In genomic region chr19:12723383-12723642, GRCh38 we compare ENCODE assay signal across 8 cellular contexts. TPM values are rescaled to one million over a fixed set of nuclear protein-coding genes. Genes with fewer than 3 reads are reported as not detected.
DNase-seq lines count a peak whose midpoint lies in the region; ATAC-seq, FAIRE-seq and TF ChIP-seq lines count a peak whose summit lies in the region.

No MANE protein-coding gene starts in this region.

- POLR2A ChIA-PET in A673 (lab: Charles Lee; ENCODE audit: low non-redundant PET): no interaction called here
- POLR2A ChIA-PET in HEK293 (lab: Yijun Ruan, JAX): interaction anchor here (0.7 to 5.1 kb wide), 12 partner anchors 8 to 168 kb away, joined by 3 to 89 read pairs (median 4); partner anchors contain the start of genes DHPS, FBXW9, GCDH and GET3
- POLR2A ChIA-PET in activated naive CD8-positive, alpha-beta T cell treated with anti-CD3 and anti-CD28 coated beads, Interleukin-2, amount 10 ng/mL, durations not matched to agents 7 days and 5 days (lab: Charles Lee): interaction anchor here (0.5 to 7.2 kb wide), 10 partner anchors 11 to 159 kb away, joined by 3 to 162 read pairs (median 6); partner anchors contain the start of genes DHPS, DNASE2, FBXW9 and GET3
- POLR2A ChIA-PET in HepG2 (lab: Yijun Ruan, JAX): interaction anchor here (0.8 to 4.8 kb wide), 10 partner anchors 10 to 210 kb away, joined by 3 to 51 read pairs (median 7); partner anchors contain the start of genes FARSA, FBXW9, GET3 and JUNB

- H3K4me2 ChIP-seq in HepG2 (ENCODE audit: low read depth, low read length): peak overlapping the region; percentile 98

- H3K9me3 Mint-ChIP-seq in activated naive CD8-positive, alpha-beta T cell treated with anti-CD3 and anti-CD28 coated beads, Interleukin-2, amount 10 ng/mL, durations not matched to agents 7 days and 5 days: no peaks in the 10 kb centered on the region

- H3K79me2 ChIP-seq in HepG2 (ENCODE audit: insufficient read depth, low read length): peaks cover 53% of the 10 kb centered on the region

- peak overlapping the region; percentile 94 for H3K4me3 ChIP-seq in A673 (ENCODE audit: low read depth, low read length, poor library complexity, severe bottlenecking)
- H3K4me3 ChIP-seq in HEK293 (ENCODE audit: low read depth, low read length): peak overlapping the region; percentile 79
- H3K4me3 ChIP-seq in HepG2 (replicated peaks in 1 of 3; ENCODE audit: insufficient read depth in 1 of 3, low read depth in 2 of 3, low read length in 3 of 3): peak overlapping the region; percentile 67 to 93 (median 92)
- H3K4me3 ChIP-seq in upper lobe of left lung: peak overlapping the region in 3 of 4 donors; percentile 92 to 95 (median 92)

- H3K9me3 ChIP-seq in A673 (ENCODE audit: low read depth, low read length, poor library complexity, severe bottlenecking) (no peaks in the 10 kb centered on the region), HEK293 (ENCODE audit: control insufficient read depth, insufficient read depth, low read depth, low read length) (no peaks in the 10 kb centered on the region), HepG2 (ENCODE audit: low read length) (no peaks in the 10 kb centered on the region), upper lobe of left lung (no peaks in the 10 kb centered on the region)

- peak overlapping the region; percentile 86 for H3K27ac Mint-ChIP-seq in activated naive CD8-positive, alpha-beta T cell treated with anti-CD3 and anti-CD28 coated beads, Interleukin-2, amount 10 ng/mL, durations not matched to agents 7 days and 5 days

- H3K36me3 ChIP-seq in A673 (ENCODE audit: insufficient read depth, low read length, poor library complexity, severe bottlenecking): peaks cover 22% of the 10 kb centered on the region
- H3K36me3 ChIP-seq in HEK293 (ENCODE audit: control insufficient read depth in 2 of 2, insufficient read depth in 1 of 2, low read length in 2 of 2): peaks cover 10 to 28% of the 10 kb centered on the region in 2 experiments; a peak in 2 of 3 replicates
- peaks cover 2 to 11% of the 10 kb centered on the region in 2 experiments for H3K36me3 ChIP-seq in HepG2 (replicated peaks in 1 of 2; ENCODE audit: control insufficient read depth in 1 of 2, insufficient read depth in 2 of 2, low read length in 2 of 2)
- H3K36me3 ChIP-seq in upper lobe of left lung: peaks cover 0 to 15% (median 11%) of the 10 kb centered on the region in 4 donors

- ATAC-seq in activated naive CD8-positive, alpha-beta T cell treated with anti-CD3 and anti-CD28 coated beads, Interleukin-2, amount 10 ng/mL, durations not matched to agents 7 days and 5 days (ENCODE audit: low read depth): no peak
- ATAC-seq in HepG2: no peak
- ATAC-seq in upper lobe of left lung (ENCODE audit: low FRiP score in 2 of 2): no peak
- ATAC-seq in left lobe of liver: no peak

- TF ChIP-seq CTCF in A673 (conservative IDR thresholded peaks at IDR 0.05; ENCODE audit: low read depth, low read length): no peak
- TF ChIP-seq CTCF in HEK293 (tag by site-specific recombination; IDR thresholded peaks at IDR 0.05): no peak
- no peak for TF ChIP-seq CTCF in HepG2 (CRISPR knock-in tag; IDR thresholded peaks at IDR 0.05)
- TF ChIP-seq CTCF in upper lobe of left lung (IDR thresholded peaks at IDR 0.05): no peak

- peaks cover 20% of the 10 kb centered on the region for H3K36me3 Mint-ChIP-seq in activated naive CD8-positive, alpha-beta T cell treated with anti-CD3 and anti-CD28 coated beads, Interleukin-2, amount 10 ng/mL, durations not matched to agents 7 days and 5 days

- H3K27me3 ChIP-seq in A673 (replicated peaks; ENCODE audit: insufficient read depth, low read depth, low read length, poor library complexity) (no peaks in the 10 kb centered on the region), HepG2 (ENCODE audit: control insufficient read depth in 1 of 2, insufficient read depth in 2 of 2, low read length in 2 of 2) (no peaks in the 10 kb centered on the region; a peak in 1 of 5 replicates), upper lobe of left lung (no peaks in the 10 kb centered on the region)

- CTCF ChIA-PET in A673 (lab: Charles Lee): interaction anchor here (0.5 to 1.2 kb wide), 4 partner anchors 14 to 576 kb away, joined by 3 to 5 read pairs (median 4); partner anchors contain the start of gene GET3
- CTCF ChIA-PET in HEK293 (lab: Yijun Ruan, JAX): interaction anchor here (0.6 to 3.3 kb wide), 9 partner anchors 10 to 328 kb away, joined by 3 to 19 read pairs (median 3); partner anchors contain the start of genes GET3 and TRIR
- CTCF ChIA-PET in HepG2 (lab: Yijun Ruan, JAX; ENCODE audit: low intra/inter-chr PET ratio, low total read pairs): no interaction called here

- TF ChIP-seq EP300 in HepG2 (IDR thresholded peaks at IDR 0.05; ENCODE audit: low read depth in 2 of 2, low read length in 2 of 2) (no peak), HepG2 (CRISPR knock-in tag; IDR thresholded peaks at IDR 0.05; ENCODE audit: borderline replicate concordance) (no peak), upper lobe of left lung (IDR thresholded peaks at IDR 0.05) (no peak)

- H3K27me3 Mint-ChIP-seq in activated naive CD8-positive, alpha-beta T cell treated with anti-CD3 and anti-CD28 coated beads, Interleukin-2, amount 10 ng/mL, durations not matched to agents 7 days and 5 days: no peaks in the 10 kb centered on the region

- in situ Hi-C loops in HepG2 (cut with HindIII; ENCODE audit: extremely low pct_ligation_motif_present, low pct_unique_long_range_greater_than_20kb): no loop called here

- no peaks in the 10 kb centered on the region for H4K20me1 ChIP-seq in HepG2 (ENCODE audit: insufficient read depth, low read length)

- peak overlapping the region; percentile 78 for H2AFZ ChIP-seq in HepG2 (ENCODE audit: low read length)

- peak overlapping the region; percentile 89 for H3K4me3 Mint-ChIP-seq in activated naive CD8-positive, alpha-beta T cell treated with anti-CD3 and anti-CD28 coated beads, Interleukin-2, amount 10 ng/mL, durations not matched to agents 7 days and 5 days

- peak; percentile 35 for DNase-seq in A673 (ENCODE audit: low spot score)
- DNase-seq in activated naive CD8-positive, alpha-beta T cell treated with anti-CD3 and anti-CD28 coated beads, Interleukin-2, amount 10 ng/mL, durations not matched to agents 7 days and 5 days: no peak
- no peak for DNase-seq in HepG2 (ENCODE audit: low spot score)
- DNase-seq in upper lobe of left lung: no peak
- DNase-seq in left lobe of liver (ENCODE audit: low spot score): no peak
- no peak for DNase-seq in activated effector memory CD4-positive, alpha-beta T cell treated with Interleukin-2 at 50 U/mL for 16 hours
- DNase-seq in SW480 (ENCODE audit: low spot score): no peak

- TF ChIP-seq RAD21 in HepG2 (CRISPR knock-in tag; IDR thresholded peaks at IDR 0.05): no peak

- intact Hi-C loops in A673 (cut with micrococcal nuclease; ENCODE audit: unreplicated experiment) (no loop called here), HepG2 (cut with micrococcal nuclease; ENCODE audit: unreplicated experiment) (no loop called here)

- H3K4me1 Mint-ChIP-seq in activated naive CD8-positive, alpha-beta T cell treated with anti-CD3 and anti-CD28 coated beads, Interleukin-2, amount 10 ng/mL, durations not matched to agents 7 days and 5 days: peaks cover 18% of the 10 kb centered on the region

- peak; percentile 44 for FAIRE-seq in HepG2 (lab: Jason Lieb, UNC)

- TF ChIP-seq POLR2A in HepG2 (IDR thresholded peaks at IDR 0.05; ENCODE audit: insufficient read depth in 1 of 2, low read depth in 2 of 2, low read length in 2 of 2) (no peak), upper lobe of left lung (IDR thresholded peaks at IDR 0.05) (no peak)

- peak overlapping the region; percentile 98 for H3K27ac ChIP-seq in A673 (ENCODE audit: low read depth, low read length, poor library complexity, severe bottlenecking)
- H3K27ac ChIP-seq in HEK293 (ENCODE audit: extremely low read depth, low read depth, low read length): peak overlapping the region; percentile 97
- peak overlapping the region; percentile 77 for H3K27ac ChIP-seq in HepG2 (ENCODE audit: extremely low read length, insufficient read depth, low read length)
- H3K27ac ChIP-seq in upper lobe of left lung: peak overlapping the region; percentile 56 to 98 (median 92)

- 2% methylated on average over 7 of the region's 7 CpGs for WGBS in HepG2 (ENCODE audit: low lambda C conversion rate)
- WGBS in upper lobe of left lung, 2 donors: 5 to 6% methylated on average over 7 of the region's 7 CpGs

- BruUV-seq in A673 (replicated peaks; lab: Mats Ljungman, UMichigan): no TSS peak
- no TSS peak for BruUV-seq in HepG2 (replicated peaks; lab: Mats Ljungman, UMichigan)

- peak overlapping the region; percentile 87 for H3K9ac ChIP-seq in HepG2 (ENCODE audit: insufficient read depth, low read depth, low read length)

- H3K4me1 ChIP-seq in A673 (ENCODE audit: insufficient read depth, low read length, poor library complexity, severe bottlenecking) (peaks cover 5% of the 10 kb centered on the region), HEK293 (ENCODE audit: control insufficient read depth, insufficient read depth, low read length) (no peaks in the 10 kb centered on the region), HepG2 (ENCODE audit: insufficient read depth, low read length) (peaks cover 20% of the 10 kb centered on the region), upper lobe of left lung (peaks cover 31 to 38% (median 34%) of the 10 kb centered on the region in 4 donors)

RNA-seq across cellular contexts. Expression of gene TNPO2, which starts 0.4 kb away (rescaled TPM):
- 121 and 150 TPM in 2 replicates for total RNA-seq in A673 (2021)
- total RNA-seq in activated naive CD8-positive, alpha-beta T cell treated with anti-CD3 and anti-CD28 coated beads, Interleukin-2, amount 10 ng/mL, durations not matched to agents 7 days and 5 days: 10 to 100 TPM; 80.8 to 81.9 TPM
- total RNA-seq in HepG2 (2016; rRNA removed; fragmentation: Illumina TruSeq; extraction: Trizol): 31.7 and 33.6 TPM in 2 replicates
- total RNA-seq in HepG2 (2016; cell fraction: cytosol; rRNA removed; fragmentation: Illumina TruSeq; extraction: Trizol; ENCODE audit: low read depth): 8.0 and 12.5 TPM in 2 replicates
- 25.3 and 38.9 TPM in 2 replicates for total RNA-seq in HepG2 (2016; cell fraction: insoluble cytoplasmic fraction; rRNA removed; fragmentation: Illumina TruSeq; extraction: Trizol)
- total RNA-seq in HepG2 (2016; cell fraction: membrane; rRNA removed; fragmentation: Illumina TruSeq; extraction: Trizol): 11.9 and 12.3 TPM in 2 replicates
- 61.9 and 64.9 TPM in 2 replicates for total RNA-seq in HepG2 (2016; cell fraction: nucleus; rRNA removed; fragmentation: Illumina TruSeq; extraction: Trizol)
- 61.0 and 76.1 TPM in 2 replicates for polyA plus RNA-seq in HepG2 (2011; rRNA removed)
- 38.5 and 42.9 TPM in 2 replicates for polyA plus RNA-seq in HepG2 (2011; cell fraction: cytosol; rRNA removed)
- 224 and 272 TPM in 2 replicates for polyA plus RNA-seq in HepG2 (2011; cell fraction: nucleus; rRNA removed)
- polyA plus RNA-seq in HepG2 (2012): 28.4 and 35.1 TPM in 2 replicates
- 2.2 and 2.4 TPM in 2 replicates for polyA plus RNA-seq in HepG2 (2016; cell fraction: cytosol; fragmentation: Illumina TruSeq; extraction: Trizol; ENCODE audit: low read depth)
- 21.0 and 28.3 TPM in 2 replicates for polyA plus RNA-seq in HepG2 (2016; cell fraction: insoluble cytoplasmic fraction; fragmentation: Illumina TruSeq; extraction: Trizol; ENCODE audit: low read depth)
- 6.6 and 7.3 TPM in 2 replicates for polyA plus RNA-seq in HepG2 (2016; cell fraction: membrane; fragmentation: Illumina TruSeq; extraction: Trizol; ENCODE audit: low read depth)
- 143 and 147 TPM in 2 replicates for polyA plus RNA-seq in HepG2 (2016; cell fraction: nucleus; fragmentation: Illumina TruSeq; extraction: Trizol; ENCODE audit: insufficient read depth, low read depth)
- polyA minus RNA-seq in HepG2 (2011; rRNA and poly(A)+ RNA removed; ENCODE audit: low replicate concordance): 198 and 267 TPM in 2 replicates
- polyA minus RNA-seq in HepG2 (2011; cell fraction: cytosol; rRNA and poly(A)+ RNA removed): 42.5 and 44.2 TPM in 2 replicates
- 77.4 and 98.6 TPM in 2 replicates for polyA minus RNA-seq in HepG2 (2011; cell fraction: nucleus; rRNA and poly(A)+ RNA removed)
- 100 to 1,000 TPM in 1 of 6 donors, 10 to 100 TPM in 5; 43.5 to 124 (median 46.1) TPM for total RNA-seq in upper lobe of left lung
- total RNA-seq in left lobe of liver: 19.5 TPM

RNA-seq across cellular contexts. Expression of gene TRIR, which starts 11.2 kb away (rescaled TPM):
- total RNA-seq in A673 (2021): 238 and 259 TPM in 2 replicates
- 100 to 1,000 TPM; 213 to 214 TPM for total RNA-seq in activated naive CD8-positive, alpha-beta T cell treated with anti-CD3 and anti-CD28 coated beads, Interleukin-2, amount 10 ng/mL, durations not matched to agents 7 days and 5 days
- 159 and 179 TPM in 2 replicates for total RNA-seq in HepG2 (2016; rRNA removed; fragmentation: Illumina TruSeq; extraction: Trizol)
- total RNA-seq in HepG2 (2016; cell fraction: cytosol; rRNA removed; fragmentation: Illumina TruSeq; extraction: Trizol; ENCODE audit: low read depth): 156 and 157 TPM in 2 replicates
- 154 and 178 TPM in 2 replicates for total RNA-seq in HepG2 (2016; cell fraction: insoluble cytoplasmic fraction; rRNA removed; fragmentation: Illumina TruSeq; extraction: Trizol)
- 185 and 199 TPM in 2 replicates for total RNA-seq in HepG2 (2016; cell fraction: membrane; rRNA removed; fragmentation: Illumina TruSeq; extraction: Trizol)
- total RNA-seq in HepG2 (2016; cell fraction: nucleus; rRNA removed; fragmentation: Illumina TruSeq; extraction: Trizol): 62.7 and 73.8 TPM in 2 replicates
- polyA plus RNA-seq in HepG2 (2011; rRNA removed): 160 and 166 TPM in 2 replicates
- polyA plus RNA-seq in HepG2 (2011; cell fraction: cytosol; rRNA removed): 192 and 223 TPM in 2 replicates
- 109 and 112 TPM in 2 replicates for polyA plus RNA-seq in HepG2 (2011; cell fraction: nucleus; rRNA removed)
- polyA plus RNA-seq in HepG2 (2012): 136 and 148 TPM in 2 replicates
- 176 and 190 TPM in 2 replicates for polyA plus RNA-seq in HepG2 (2016; cell fraction: cytosol; fragmentation: Illumina TruSeq; extraction: Trizol; ENCODE audit: low read depth)
- 222 and 228 TPM in 2 replicates for polyA plus RNA-seq in HepG2 (2016; cell fraction: insoluble cytoplasmic fraction; fragmentation: Illumina TruSeq; extraction: Trizol; ENCODE audit: low read depth)
- 221 and 223 TPM in 2 replicates for polyA plus RNA-seq in HepG2 (2016; cell fraction: membrane; fragmentation: Illumina TruSeq; extraction: Trizol; ENCODE audit: low read depth)
- 208 and 213 TPM in 2 replicates for polyA plus RNA-seq in HepG2 (2016; cell fraction: nucleus; fragmentation: Illumina TruSeq; extraction: Trizol; ENCODE audit: insufficient read depth, low read depth)
- polyA minus RNA-seq in HepG2 (2011; rRNA and poly(A)+ RNA removed; ENCODE audit: low replicate concordance): 41.5 and 65.9 TPM in 2 replicates
- 36.6 and 38.7 TPM in 2 replicates for polyA minus RNA-seq in HepG2 (2011; cell fraction: cytosol; rRNA and poly(A)+ RNA removed)
- 22.7 and 23.7 TPM in 2 replicates for polyA minus RNA-seq in HepG2 (2011; cell fraction: nucleus; rRNA and poly(A)+ RNA removed)
- 100 to 1,000 TPM; 156 to 324 (median 261) TPM for total RNA-seq in upper lobe of left lung
- total RNA-seq in left lobe of liver: 91.0 TPM

RNA-seq across cellular contexts. Expression of gene GET3, which starts 14.0 kb away (rescaled TPM):
- total RNA-seq in A673 (2021): 91.7 and 92.6 TPM in 2 replicates
- 10 to 100 TPM; 46.4 to 47.2 TPM for total RNA-seq in activated naive CD8-positive, alpha-beta T cell treated with anti-CD3 and anti-CD28 coated beads, Interleukin-2, amount 10 ng/mL, durations not matched to agents 7 days and 5 days
- 51.5 and 57.7 TPM in 2 replicates for total RNA-seq in HepG2 (2016; rRNA removed; fragmentation: Illumina TruSeq; extraction: Trizol)
- total RNA-seq in HepG2 (2016; cell fraction: cytosol; rRNA removed; fragmentation: Illumina TruSeq; extraction: Trizol; ENCODE audit: low read depth): 38.1 and 40.8 TPM in 2 replicates
- total RNA-seq in HepG2 (2016; cell fraction: insoluble cytoplasmic fraction; rRNA removed; fragmentation: Illumina TruSeq; extraction: Trizol): 47.8 and 67.8 TPM in 2 replicates
- 42.5 and 45.5 TPM in 2 replicates for total RNA-seq in HepG2 (2016; cell fraction: membrane; rRNA removed; fragmentation: Illumina TruSeq; extraction: Trizol)
- total RNA-seq in HepG2 (2016; cell fraction: nucleus; rRNA removed; fragmentation: Illumina TruSeq; extraction: Trizol): 20.5 and 30.0 TPM in 2 replicates
- 59.4 and 67.5 TPM in 2 replicates for polyA plus RNA-seq in HepG2 (2011; rRNA removed)
- polyA plus RNA-seq in HepG2 (2011; cell fraction: cytosol; rRNA removed): 53.8 and 70.0 TPM in 2 replicates
- polyA plus RNA-seq in HepG2 (2011; cell fraction: nucleus; rRNA removed): 42.4 and 59.2 TPM in 2 replicates
- 26.3 and 37.0 TPM in 2 replicates for polyA plus RNA-seq in HepG2 (2012)
- polyA plus RNA-seq in HepG2 (2016; cell fraction: cytosol; fragmentation: Illumina TruSeq; extraction: Trizol; ENCODE audit: low read depth): 38.9 and 39.2 TPM in 2 replicates
- polyA plus RNA-seq in HepG2 (2016; cell fraction: insoluble cytoplasmic fraction; fragmentation: Illumina TruSeq; extraction: Trizol; ENCODE audit: low read depth): 52.9 and 54.2 TPM in 2 replicates
- 39.6 and 39.8 TPM in 2 replicates for polyA plus RNA-seq in HepG2 (2016; cell fraction: membrane; fragmentation: Illumina TruSeq; extraction: Trizol; ENCODE audit: low read depth)
- 50.5 and 50.9 TPM in 2 replicates for polyA plus RNA-seq in HepG2 (2016; cell fraction: nucleus; fragmentation: Illumina TruSeq; extraction: Trizol; ENCODE audit: insufficient read depth, low read depth)
- 45.5 and 170 TPM in 2 replicates for polyA minus RNA-seq in HepG2 (2011; rRNA and poly(A)+ RNA removed; ENCODE audit: low replicate concordance)
- polyA minus RNA-seq in HepG2 (2011; cell fraction: cytosol; rRNA and poly(A)+ RNA removed): 15.5 and 16.4 TPM in 2 replicates
- 11.2 and 13.4 TPM in 2 replicates for polyA minus RNA-seq in HepG2 (2011; cell fraction: nucleus; rRNA and poly(A)+ RNA removed)
- 10 to 100 TPM; 14.7 to 71.7 (median 49.8) TPM for total RNA-seq in upper lobe of left lung
- total RNA-seq in left lobe of liver: 23.0 TPM

RNA-seq across cellular contexts. Expression of gene FBXW9, which starts 26.9 kb away (rescaled TPM):
- 15.4 and 19.6 TPM in 2 replicates for total RNA-seq in A673 (2021)
- total RNA-seq in activated naive CD8-positive, alpha-beta T cell treated with anti-CD3 and anti-CD28 coated beads, Interleukin-2, amount 10 ng/mL, durations not matched to agents 7 days and 5 days: 1 to 10 TPM; 4.9 to 5.3 TPM
- 4.6 and 6.1 TPM in 2 replicates for total RNA-seq in HepG2 (2016; rRNA removed; fragmentation: Illumina TruSeq; extraction: Trizol)
- 1.2 and 2.0 TPM in 2 replicates for total RNA-seq in HepG2 (2016; cell fraction: cytosol; rRNA removed; fragmentation: Illumina TruSeq; extraction: Trizol; ENCODE audit: low read depth)
- total RNA-seq in HepG2 (2016; cell fraction: insoluble cytoplasmic fraction; rRNA removed; fragmentation: Illumina TruSeq; extraction: Trizol): 3.8 and 6.5 TPM in 2 replicates
- 2.3 and 2.8 TPM in 2 replicates for total RNA-seq in HepG2 (2016; cell fraction: membrane; rRNA removed; fragmentation: Illumina TruSeq; extraction: Trizol)
- total RNA-seq in HepG2 (2016; cell fraction: nucleus; rRNA removed; fragmentation: Illumina TruSeq; extraction: Trizol): 5.5 and 5.9 TPM in 2 replicates
- 5.7 and 7.0 TPM in 2 replicates for polyA plus RNA-seq in HepG2 (2011; rRNA removed)
- 6.0 and 11.9 TPM in 2 replicates for polyA plus RNA-seq in HepG2 (2011; cell fraction: cytosol; rRNA removed)
- polyA plus RNA-seq in HepG2 (2011; cell fraction: nucleus; rRNA removed): 21.5 and 25.3 TPM in 2 replicates
- 3.3 TPM in 2 replicates for polyA plus RNA-seq in HepG2 (2012)
- polyA plus RNA-seq in HepG2 (2016; cell fraction: cytosol; fragmentation: Illumina TruSeq; extraction: Trizol; ENCODE audit: low read depth): 1.7 and 1.9 TPM in 2 replicates
- 4.4 and 5.7 TPM in 2 replicates for polyA plus RNA-seq in HepG2 (2016; cell fraction: insoluble cytoplasmic fraction; fragmentation: Illumina TruSeq; extraction: Trizol; ENCODE audit: low read depth)
- 1.9 and 2.7 TPM in 2 replicates for polyA plus RNA-seq in HepG2 (2016; cell fraction: membrane; fragmentation: Illumina TruSeq; extraction: Trizol; ENCODE audit: low read depth)
- 12.6 and 13.0 TPM in 2 replicates for polyA plus RNA-seq in HepG2 (2016; cell fraction: nucleus; fragmentation: Illumina TruSeq; extraction: Trizol; ENCODE audit: insufficient read depth, low read depth)
- polyA minus RNA-seq in HepG2 (2011; rRNA and poly(A)+ RNA removed; ENCODE audit: low replicate concordance): 10.4 and 13.8 TPM in 2 replicates
- polyA minus RNA-seq in HepG2 (2011; cell fraction: cytosol; rRNA and poly(A)+ RNA removed): 3.2 and 4.4 TPM in 2 replicates
- polyA minus RNA-seq in HepG2 (2011; cell fraction: nucleus; rRNA and poly(A)+ RNA removed): 2.7 and 4.4 TPM in 2 replicates
- 10 to 100 TPM in 2 of 6 donors, 1 to 10 TPM in 4; 6.5 to 13.7 (median 8.7) TPM for total RNA-seq in upper lobe of left lung
- 3.3 TPM for total RNA-seq in left lobe of liver

RNA-seq across cellular contexts. Expression of gene BEST2, which starts 28.3 kb away (rescaled TPM):
- total RNA-seq in A673 (2021) (0.13 TPM in 1 of 2 replicates, not detected in the other), HepG2 (2016; rRNA removed; fragmentation: Illumina TruSeq; extraction: Trizol) (not detected in 2 replicates), upper lobe of left lung (under 1 TPM in 1 of 6 donors, not detected in 5; 0.11 TPM), left lobe of liver (not detected)
- total RNA-seq in activated naive CD8-positive, alpha-beta T cell treated with anti-CD3 and anti-CD28 coated beads, Interleukin-2, amount 10 ng/mL, durations not matched to agents 7 days and 5 days: not detected
- total RNA-seq in HepG2 (2016; cell fraction: cytosol; rRNA removed; fragmentation: Illumina TruSeq; extraction: Trizol; ENCODE audit: low read depth): 0.10 TPM in 1 of 2 replicates, not detected in the other
- not detected in 2 replicates for total RNA-seq in HepG2 (2016; cell fraction: insoluble cytoplasmic fraction; rRNA removed; fragmentation: Illumina TruSeq; extraction: Trizol)
- not detected in 2 replicates for total RNA-seq in HepG2 (2016; cell fraction: membrane; rRNA removed; fragmentation: Illumina TruSeq; extraction: Trizol)
- total RNA-seq in HepG2 (2016; cell fraction: nucleus; rRNA removed; fragmentation: Illumina TruSeq; extraction: Trizol): not detected in 2 replicates
- polyA plus RNA-seq in HepG2 (2011; rRNA removed): not detected in 2 replicates
- not detected in 2 replicates for polyA plus RNA-seq in HepG2 (2011; cell fraction: cytosol; rRNA removed)
- 0.08 TPM in 1 of 2 replicates, not detected in the other for polyA plus RNA-seq in HepG2 (2011; cell fraction: nucleus; rRNA removed)
- polyA plus RNA-seq in HepG2 (2012): not detected in 2 replicates
- polyA plus RNA-seq in HepG2 (2016; cell fraction: cytosol; fragmentation: Illumina TruSeq; extraction: Trizol; ENCODE audit: low read depth): not detected in 2 replicates
- polyA plus RNA-seq in HepG2 (2016; cell fraction: insoluble cytoplasmic fraction; fragmentation: Illumina TruSeq; extraction: Trizol; ENCODE audit: low read depth): not detected in 2 replicates
- polyA plus RNA-seq in HepG2 (2016; cell fraction: membrane; fragmentation: Illumina TruSeq; extraction: Trizol; ENCODE audit: low read depth): not detected in 2 replicates
- not detected in 2 replicates for polyA plus RNA-seq in HepG2 (2016; cell fraction: nucleus; fragmentation: Illumina TruSeq; extraction: Trizol; ENCODE audit: insufficient read depth, low read depth)
- not detected in 2 replicates for polyA minus RNA-seq in HepG2 (2011; rRNA and poly(A)+ RNA removed; ENCODE audit: low replicate concordance)
- not detected in 2 replicates for polyA minus RNA-seq in HepG2 (2011; cell fraction: cytosol; rRNA and poly(A)+ RNA removed)
- not detected in 2 replicates for polyA minus RNA-seq in HepG2 (2011; cell fraction: nucleus; rRNA and poly(A)+ RNA removed)
